Comparison of ENCODE assay signal across 14 cellular contexts in the genomic region with DNA sequence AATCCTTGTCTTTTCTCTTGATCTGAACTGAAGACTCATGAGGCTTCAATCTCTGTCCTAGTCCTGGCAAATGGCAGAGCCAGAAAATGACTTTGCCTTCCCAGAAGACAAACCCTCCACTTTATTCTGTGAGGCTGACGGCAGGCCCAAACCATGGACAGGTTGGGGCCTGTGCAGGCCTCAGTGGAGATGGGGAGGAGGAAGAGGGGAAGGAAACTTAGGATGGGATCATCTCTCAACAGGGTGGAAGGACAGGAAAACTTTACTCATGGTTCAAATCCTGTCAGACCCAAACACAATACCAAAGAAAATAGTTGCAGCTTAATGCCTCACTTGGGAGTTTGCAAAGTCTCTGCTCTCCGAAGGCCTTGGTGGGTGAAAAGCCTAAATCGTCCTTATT.
"Had no signal": no experiment of that assay in that cellular context is flagged by ENCODE, and none has a peak within 500 bp of the region (broad histone marks: within the 10 kb centered on the region; RNA-seq: fewer than 3 reads in every experiment).

No MANE protein-coding gene starts in this region.

- H3K27ac Mint-ChIP-seq: activated CD4-positive, alpha-beta T cell treated with anti-CD3 and anti-CD28 coated beads for 36 hours; activated CD8-positive, alpha-beta T cell treated with anti-CD3 and anti-CD28 coated beads for 36 hours; natural killer cell treated with Interleukin-12 subunit alpha and Interleukin-12 subunit beta and Interleukin-15 and Interleukin-18, amount 100 ng/mL, for 72 hours; progenitor cell of endocrine pancreas had no signal

- H3K27me3 Mint-ChIP-seq: activated CD4-positive, alpha-beta T cell treated with anti-CD3 and anti-CD28 coated beads for 36 hours; activated CD8-positive, alpha-beta T cell treated with anti-CD3 and anti-CD28 coated beads for 36 hours; natural killer cell treated with Interleukin-12 subunit alpha and Interleukin-12 subunit beta and Interleukin-15 and Interleukin-18, amount 100 ng/mL, for 72 hours; progenitor cell of endocrine pancreas had no signal

- DNase-seq: activated CD4-positive, alpha-beta T cell treated with anti-CD3 and anti-CD28 coated beads for 36 hours; activated CD8-positive, alpha-beta T cell treated with anti-CD3 and anti-CD28 coated beads for 36 hours; activated naive CD4-positive, alpha-beta T cell; kidney glomerular epithelial cell; left ventricle myocardium superior; occipital lobe; right cardiac atrium; stimulated activated naive CD8-positive, alpha-beta T cell treated with anti-CD3 and anti-CD28 coated beads, Interleukin-15, Interleukin-2, amounts not matched to agents 100 U/mL and 50 U/mL, for 24 hours; T-helper 1 cell; trophoblast cell had no signal

- H3K4me3 ChIP-seq: adrenal gland, cardiac muscle cell had no signal

- ATAC-seq: activated CD4-positive, alpha-beta T cell treated with anti-CD3 and anti-CD28 coated beads for 36 hours; activated CD8-positive, alpha-beta T cell treated with anti-CD3 and anti-CD28 coated beads for 36 hours; left ventricle myocardium superior; natural killer cell treated with Interleukin-12 subunit alpha and Interleukin-12 subunit beta and Interleukin-15 and Interleukin-18, amount 100 ng/mL, for 72 hours; right cardiac atrium; stimulated activated naive CD8-positive, alpha-beta T cell treated with anti-CD3 and anti-CD28 coated beads, Interleukin-15, Interleukin-2, amounts not matched to agents 100 U/mL and 50 U/mL, for 24 hours had no signal

- H3K9me3 Mint-ChIP-seq: activated CD8-positive, alpha-beta T cell treated with anti-CD3 and anti-CD28 coated beads for 36 hours; natural killer cell treated with Interleukin-12 subunit alpha and Interleukin-12 subunit beta and Interleukin-15 and Interleukin-18, amount 100 ng/mL, for 72 hours had no signal

- H3K4me3 Mint-ChIP-seq: activated CD4-positive, alpha-beta T cell treated with anti-CD3 and anti-CD28 coated beads for 36 hours; activated CD8-positive, alpha-beta T cell treated with anti-CD3 and anti-CD28 coated beads for 36 hours; natural killer cell treated with Interleukin-12 subunit alpha and Interleukin-12 subunit beta and Interleukin-15 and Interleukin-18, amount 100 ng/mL, for 72 hours had no signal
